8 cellular contexts compared by ENCODE assay signal in the genomic region with DNA sequence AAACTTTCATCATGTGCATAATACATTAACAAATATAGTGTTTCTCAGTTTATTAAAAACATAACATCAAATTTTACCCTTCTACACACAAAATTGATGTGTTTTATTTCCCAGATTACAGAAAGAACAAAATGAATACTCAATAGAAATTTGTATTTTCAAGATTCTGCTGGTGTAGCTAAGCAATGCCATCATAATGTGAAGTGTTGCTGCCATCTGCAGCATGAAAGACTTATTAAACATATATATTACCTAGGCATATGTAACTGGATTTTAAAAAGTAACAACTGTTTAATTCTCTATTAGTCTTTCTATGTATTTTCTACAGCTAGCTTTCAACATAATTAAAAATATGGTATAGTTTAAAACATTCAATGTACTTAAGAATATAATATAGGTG. TPM values are rescaled to one million over a fixed set of nuclear protein-coding genes. Genes with fewer than 3 reads are reported as not detected.
A peak's percentile ranks its signal among the peaks of the same experiment; 100 is the strongest.
DNase-seq lines count a peak whose midpoint lies in the region; ATAC-seq and TF ChIP-seq lines count a peak whose summit lies in the region.

No MANE protein-coding gene starts in this region.

- H3K4me1 Mint-ChIP-seq in activated T-cell treated with anti-CD3 and anti-CD28 coated beads, Interleukin-2, amount 50 U/mL, for 72 hours (ENCODE audit: low read depth) = no peaks in the 10 kb centered on the region
- no peaks in the 10 kb centered on the region for H3K4me1 Mint-ChIP-seq in activated T-cell treated with anti-CD3 and anti-CD28 coated beads, Interleukin-2, amount 50 U/mL, for 24 hours (ENCODE audit: low read depth)
- H3K4me1 Mint-ChIP-seq in activated T-helper 17 cell treated with anti-CD3 and anti-CD28 coated beads, Interleukin-2, amount 50 U/mL, for 72 hours = no peaks in the 10 kb centered on the region
- H3K4me1 Mint-ChIP-seq in immature natural killer cell = no peaks in the 10 kb centered on the region
- H3K4me1 Mint-ChIP-seq in stimulated activated naive CD8-positive, alpha-beta T cell treated with anti-CD3 and anti-CD28 coated beads, Interleukin-15, amount 100 ng/mL, for 72 hours = peaks cover 5% of the 10 kb centered on the region

- H3K27ac Mint-ChIP-seq in activated T-cell treated with anti-CD3 and anti-CD28 coated beads, Interleukin-2, amount 50 U/mL, for 72 hours = no peak overlapping the region
- H3K27ac Mint-ChIP-seq in activated T-cell treated with anti-CD3 and anti-CD28 coated beads, Interleukin-2, amount 50 U/mL, for 24 hours = no peak overlapping the region
- no peak overlapping the region for H3K27ac Mint-ChIP-seq in activated T-helper 17 cell treated with anti-CD3 and anti-CD28 coated beads, Interleukin-2, amount 50 U/mL, for 72 hours
- H3K27ac Mint-ChIP-seq in immature natural killer cell = no peak overlapping the region
- H3K27ac Mint-ChIP-seq in stimulated activated naive CD8-positive, alpha-beta T cell treated with anti-CD3 and anti-CD28 coated beads, Interleukin-15, amount 100 ng/mL, for 72 hours = no peak overlapping the region

- TF ChIP-seq EP300 in sigmoid colon (IDR thresholded peaks at IDR 0.05) = no peak

- intact Hi-C loops in sigmoid colon (cut with DNase I) = loop anchor here (10.0 kb wide), 1 partner anchor 363 kb away; no protein-coding TSS in a partner anchor

- H3K36me3 ChIP-seq in sigmoid colon = no peaks in the 10 kb centered on the region

- no peak overlapping the region for H3K27ac ChIP-seq in sigmoid colon

- no peaks in the 10 kb centered on the region for H3K27me3 Mint-ChIP-seq in activated T-cell treated with anti-CD3 and anti-CD28 coated beads, Interleukin-2, amount 50 U/mL, for 72 hours (ENCODE audit: low read depth)
- no peaks in the 10 kb centered on the region for H3K27me3 Mint-ChIP-seq in activated T-cell treated with anti-CD3 and anti-CD28 coated beads, Interleukin-2, amount 50 U/mL, for 24 hours
- H3K27me3 Mint-ChIP-seq in activated T-helper 17 cell treated with anti-CD3 and anti-CD28 coated beads, Interleukin-2, amount 50 U/mL, for 72 hours = no peaks in the 10 kb centered on the region
- H3K27me3 Mint-ChIP-seq in immature natural killer cell (ENCODE audit: low read depth in 3 of 3) = peaks cover 0 to 2% (median 0%) of the 10 kb centered on the region in 3 donors
- H3K27me3 Mint-ChIP-seq in stimulated activated naive CD8-positive, alpha-beta T cell treated with anti-CD3 and anti-CD28 coated beads, Interleukin-15, amount 100 ng/mL, for 72 hours = no peaks in the 10 kb centered on the region

- no peaks in the 10 kb centered on the region for H3K9me3 Mint-ChIP-seq in activated T-cell treated with anti-CD3 and anti-CD28 coated beads, Interleukin-2, amount 50 U/mL, for 72 hours
- H3K9me3 Mint-ChIP-seq in activated T-cell treated with anti-CD3 and anti-CD28 coated beads, Interleukin-2, amount 50 U/mL, for 24 hours = no peaks in the 10 kb centered on the region
- H3K9me3 Mint-ChIP-seq in activated T-helper 17 cell treated with anti-CD3 and anti-CD28 coated beads, Interleukin-2, amount 50 U/mL, for 72 hours = no peaks in the 10 kb centered on the region
- no peaks in the 10 kb centered on the region for H3K9me3 Mint-ChIP-seq in immature natural killer cell
- H3K9me3 Mint-ChIP-seq in stimulated activated naive CD8-positive, alpha-beta T cell treated with anti-CD3 and anti-CD28 coated beads, Interleukin-15, amount 100 ng/mL, for 72 hours = no peaks in the 10 kb centered on the region

- DNase-seq in activated T-cell treated with anti-CD3 and anti-CD28 coated beads, Interleukin-2, amount 50 U/mL, for 72 hours = peak; percentile 9 to 18
- DNase-seq in activated T-cell treated with anti-CD3 and anti-CD28 coated beads, Interleukin-2, amount 50 U/mL, for 24 hours = no peak
- peak; percentile 41 for DNase-seq in NCI-H1105 (lab: John Stamatoyannopoulos, UW)
- peak; percentile 11 to 34 (median 12) for DNase-seq in immature natural killer cell
- peak in 1 of 2 donors; percentile 18 for DNase-seq in stimulated activated naive CD8-positive, alpha-beta T cell treated with anti-CD3 and anti-CD28 coated beads, Interleukin-15, amount 100 ng/mL, for 72 hours
- no peak for DNase-seq in sigmoid colon

- no peak overlapping the region for H3K4me3 ChIP-seq in sigmoid colon

- H3K4me3 Mint-ChIP-seq in activated T-cell treated with anti-CD3 and anti-CD28 coated beads, Interleukin-2, amount 50 U/mL, for 72 hours = no peak overlapping the region
- no peak overlapping the region for H3K4me3 Mint-ChIP-seq in activated T-cell treated with anti-CD3 and anti-CD28 coated beads, Interleukin-2, amount 50 U/mL, for 24 hours
- no peak overlapping the region for H3K4me3 Mint-ChIP-seq in activated T-helper 17 cell treated with anti-CD3 and anti-CD28 coated beads, Interleukin-2, amount 50 U/mL, for 72 hours
- H3K4me3 Mint-ChIP-seq in immature natural killer cell = no peak overlapping the region
- H3K4me3 Mint-ChIP-seq in stimulated activated naive CD8-positive, alpha-beta T cell treated with anti-CD3 and anti-CD28 coated beads, Interleukin-15, amount 100 ng/mL, for 72 hours = no peak overlapping the region

- TF ChIP-seq POLR2A in sigmoid colon (IDR thresholded peaks at IDR 0.05) = no peak

- H3K9me3 ChIP-seq in sigmoid colon = no peaks in the 10 kb centered on the region

- H3K4me1 ChIP-seq in sigmoid colon = no peaks in the 10 kb centered on the region

- H3K36me3 Mint-ChIP-seq in activated T-cell treated with anti-CD3 and anti-CD28 coated beads, Interleukin-2, amount 50 U/mL, for 72 hours (ENCODE audit: insufficient read depth in 2 of 2) = no peaks in the 10 kb centered on the region
- no peaks in the 10 kb centered on the region for H3K36me3 Mint-ChIP-seq in activated T-cell treated with anti-CD3 and anti-CD28 coated beads, Interleukin-2, amount 50 U/mL, for 24 hours (ENCODE audit: low read depth)
- H3K36me3 Mint-ChIP-seq in activated T-helper 17 cell treated with anti-CD3 and anti-CD28 coated beads, Interleukin-2, amount 50 U/mL, for 72 hours (ENCODE audit: low read depth) = no peaks in the 10 kb centered on the region
- H3K36me3 Mint-ChIP-seq in immature natural killer cell = no peaks in the 10 kb centered on the region

- H3K27me3 ChIP-seq in sigmoid colon = no peaks in the 10 kb centered on the region

- peak in 1 of 4 experiments; percentile 26 for TF ChIP-seq CTCF in sigmoid colon (IDR thresholded peaks at IDR 0.05)

- ATAC-seq in activated T-cell treated with anti-CD3 and anti-CD28 coated beads, Interleukin-2, amount 50 U/mL, for 72 hours (replicated peaks in 1 of 2) = peak; percentile 47 to 60
- ATAC-seq in GM21717 (IDR thresholded peaks at IDR 0.05; ENCODE audit: unreplicated experiment) = peak; percentile 69
- ATAC-seq in activated T-helper 17 cell treated with anti-CD3 and anti-CD28 coated beads, Interleukin-2, amount 50 U/mL, for 72 hours (replicated peaks) = peak; percentile 38
- ATAC-seq in stimulated activated naive CD8-positive, alpha-beta T cell treated with anti-CD3 and anti-CD28 coated beads, Interleukin-15, amount 100 ng/mL, for 72 hours = peak; percentile 74

RNA-seq across cellular contexts. Expression of a gene that starts 27.5 kb away (rescaled TPM):
- not detected for total RNA-seq in activated T-cell treated with anti-CD3 and anti-CD28 coated beads, Interleukin-2, amount 50 U/mL, for 72 hours
- not detected for total RNA-seq in activated T-helper 17 cell treated with anti-CD3 and anti-CD28 coated beads, Interleukin-2, amount 50 U/mL, for 72 hours
- polyA plus RNA-seq in immature natural killer cell = not detected
- total RNA-seq in sigmoid colon = not detected
- not detected for polyA plus RNA-seq in sigmoid colon

RNA-seq across cellular contexts. Expression of a gene that starts 33.3 kb away (rescaled TPM):
- 10 to 100 TPM; 48.7 to 65.5 TPM for total RNA-seq in activated T-cell treated with anti-CD3 and anti-CD28 coated beads, Interleukin-2, amount 50 U/mL, for 72 hours
- total RNA-seq in activated T-helper 17 cell treated with anti-CD3 and anti-CD28 coated beads, Interleukin-2, amount 50 U/mL, for 72 hours = 10 to 100 TPM; 22.6 to 48.0 TPM
- polyA plus RNA-seq in immature natural killer cell = 10 to 100 TPM; 52.8 to 67.8 (median 60.7) TPM
- 100 to 1,000 TPM in 2 of 4 donors, 10 to 100 TPM in 2; 59.3 to 194 (median 101) TPM for total RNA-seq in sigmoid colon
- polyA plus RNA-seq in sigmoid colon = 100 to 1,000 TPM in 2 of 3 donors, 10 to 100 TPM in 1; 88.9 to 156 (median 145) TPM

Comparison
In these comparisons a context has a peak if more than half of its experiments do, and no peak if none do; other contexts are left out.
1. DNase-seq: peak in activated T-cell treated with anti-CD3 and anti-CD28 coated beads, Interleukin-2, amount 50 U/mL, for 72 hours (2 of 2), NCI-H1105 (single experiment) and immature natural killer cell (3 of 3); none in activated T-cell treated with anti-CD3 and anti-CD28 coated beads, Interleukin-2, amount 50 U/mL, for 24 hours (single experiment) and sigmoid colon (single experiment).
2. Peak in every context shown above with its lines, with median percentiles within 50 percentile points of each other: ATAC-seq.